Comparison of ENCODE assay signal across 13 cellular contexts in the genomic region with DNA sequence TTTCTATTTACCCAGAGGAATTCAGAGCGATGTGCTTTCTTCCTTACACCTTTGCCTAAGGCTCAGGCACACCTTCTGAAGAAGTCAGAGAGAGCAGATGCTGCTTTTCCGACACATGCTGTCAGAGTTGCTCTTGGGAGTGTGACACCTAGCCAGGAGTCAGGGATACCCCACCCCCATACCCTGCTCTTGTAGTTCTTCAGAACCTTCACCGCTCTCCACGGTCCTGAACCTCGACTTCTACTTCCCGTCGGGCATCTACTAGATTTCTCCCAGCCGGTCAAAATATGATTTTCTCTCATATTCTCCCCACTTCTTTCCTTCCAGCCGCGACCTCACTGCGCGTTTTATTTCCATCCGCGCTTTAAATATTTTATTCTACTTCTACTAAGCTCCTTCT. TPM values are rescaled to one million over a fixed set of nuclear protein-coding genes. Genes with fewer than 3 reads are reported as not detected.
DNase-seq lines count a peak whose midpoint lies in the region; ATAC-seq and TF ChIP-seq lines count a peak whose summit lies in the region.
"Had no signal": no experiment of that assay in that cellular context is flagged by ENCODE, and none has a peak within 500 bp of the region (broad histone marks: within the 10 kb centered on the region; RNA-seq: fewer than 3 reads in every experiment).

No MANE protein-coding gene starts in this region.

- WGBS in heart right ventricle, 2 donors: 2 to 9% methylated on average over 14 of the region's 14 CpGs

- DNase-seq in heart right ventricle: peak; percentile 19 to 30
- DNase-seq in Right ventricle myocardium inferior (ENCODE audit: missing footprints): no peak
- DNase-seq in astrocyte of the hippocampus (ENCODE audit: low read depth, low spot score): peak; percentile 46
- peak; percentile 71 for DNase-seq in islet precursor cell
- DNase-seq in MG63: no peak
- no peak for DNase-seq in stimulated activated CD4-positive, alpha-beta T cell treated with anti-CD3 and anti-CD28 coated beads, Interleukin-2, amount 100 ng/mL, for 24 hours
- DNase-seq in C1 segment of cervical spinal cord (lab: John Stamatoyannopoulos, UW): no peak
- DNase-seq: caudate nucleus, NCI-H1048, small intestine, T-helper 2 cell had no signal

- ATAC-seq in heart right ventricle (peak in 1 of 8 donors; percentile 39), Right ventricle myocardium inferior (no peak), HG02970 (IDR thresholded peaks at IDR 0.05; ENCODE audit: low FRiP score, unreplicated experiment) (no peak)

- H3K27ac ChIP-seq in heart right ventricle: no peak overlapping the region
- H3K27ac ChIP-seq: BLaER1 treated with 17β-estradiol and CSF1 and Interleukin-3, amounts not matched to agents 10 nM and 100 nM had no signal

- H3K27me3 ChIP-seq in heart right ventricle (peaks cover 9 to 94% (median 64%) of the 10 kb centered on the region in 7 donors), MG63 (peaks cover 58% of the 10 kb centered on the region)

- no peak for TF ChIP-seq CTCF in heart right ventricle (IDR thresholded peaks at IDR 0.05)

- peak overlapping the region in 9 of 10 donors; percentile 39 to 59 (median 51) for H3K4me3 ChIP-seq in heart right ventricle
- H3K4me3 ChIP-seq in MG63: no peak overlapping the region
- H3K4me3 ChIP-seq: BLaER1 treated with 17β-estradiol and CSF1 and Interleukin-3, amounts not matched to agents 10 nM and 100 nM had no signal

- intact Hi-C loops in heart right ventricle (cut with DNase I) (loop anchor here in 2 of 10 donors (5.0 kb wide), 1 partner anchor 134 kb away; no protein-coding TSS in a partner anchor), Right ventricle myocardium inferior (cut with DNase I) (no loop called here)

- peaks cover 0 to 19% (median 10%) of the 10 kb centered on the region in 9 donors for H3K4me1 ChIP-seq in heart right ventricle
- H3K4me1 ChIP-seq: BLaER1 treated with 17β-estradiol and CSF1 and Interleukin-3, amounts not matched to agents 10 nM and 100 nM had no signal

- H3K36me3 ChIP-seq in heart right ventricle (no peaks in the 10 kb centered on the region), MG63 (no peaks in the 10 kb centered on the region)
- H3K36me3 ChIP-seq: BLaER1 treated with 17β-estradiol and CSF1 and Interleukin-3, amounts not matched to agents 10 nM and 100 nM had no signal

- H3K9me3 ChIP-seq in heart right ventricle (no peaks in the 10 kb centered on the region), MG63 (no peaks in the 10 kb centered on the region)

RNA-seq across cellular contexts. Expression of a gene that starts 1.7 kb away (rescaled TPM):
- total RNA-seq in heart right ventricle (1 to 10 TPM in 1 of 10 donors, under 1 TPM in 9; 0.07 to 1.4 (median 0.38) TPM), Right ventricle myocardium inferior (0.92 TPM)
- under 1 TPM; 0.06 to 0.29 TPM for polyA plus RNA-seq in heart right ventricle
- total RNA-seq in MG63 (2014; rRNA removed; shearing (Covaris generic); ENCODE audit: low replicate concordance): not detected in 2 replicates

Comparison
In these comparisons a context has a peak if more than half of its experiments do, and no peak if none do; other contexts are left out.
1. DNase-seq: peak in heart right ventricle (2 of 2), astrocyte of the hippocampus (single experiment) and islet precursor cell (single experiment); none in Right ventricle myocardium inferior (single experiment), MG63 (single experiment), stimulated activated CD4-positive, alpha-beta T cell treated with anti-CD3 and anti-CD28 coated beads, Interleukin-2, amount 100 ng/mL, for 24 hours (0 of 2) and C1 segment of cervical spinal cord (0 of 14).